2 cellular contexts compared by ENCODE assay signal in genomic region chr3:50124363-50125226, GRCh38.
A peak's percentile ranks its signal among the peaks of the same experiment; 100 is the strongest.
TF ChIP-seq lines count a peak whose summit lies in the region.

No MANE protein-coding gene starts in this region.

TF ChIP-seq in Ishikawa, 13 proteins besides CTCF, POLR2A, EP300 and RAD21:
- no peak for TF ChIP-seq CREB1 (IDR thresholded peaks at IDR 0.05; ENCODE audit: low read depth)
- TF ChIP-seq, protein P1, sequence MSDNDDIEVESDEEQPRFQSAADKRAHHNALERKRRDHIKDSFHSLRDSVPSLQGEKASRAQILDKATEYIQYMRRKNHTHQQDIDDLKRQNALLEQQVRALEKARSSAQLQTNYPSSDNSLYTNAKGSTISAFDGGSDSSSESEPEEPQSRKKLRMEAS (IDR thresholded peaks at IDR 0.05) = peak; percentile 33; the same call in 1 of the 2 replicates
- TF ChIP-seq, protein P2, sequence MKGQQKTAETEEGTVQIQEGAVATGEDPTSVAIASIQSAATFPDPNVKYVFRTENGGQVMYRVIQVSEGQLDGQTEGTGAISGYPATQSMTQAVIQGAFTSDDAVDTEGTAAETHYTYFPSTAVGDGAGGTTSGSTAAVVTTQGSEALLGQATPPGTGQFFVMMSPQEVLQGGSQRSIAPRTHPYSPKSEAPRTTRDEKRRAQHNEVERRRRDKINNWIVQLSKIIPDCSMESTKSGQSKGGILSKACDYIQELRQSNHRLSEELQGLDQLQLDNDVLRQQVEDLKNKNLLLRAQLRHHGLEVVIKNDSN (IDR thresholded peaks at IDR 0.05) = peak; percentile 45; the same call in 1 of the 2 replicates

TF ChIP-seq in H1, 55 proteins besides CTCF, POLR2A, EP300 and RAD21:
- TF ChIP-seq, protein P1 (IDR thresholded peaks at IDR 0.05) = peak; percentile 62
- TF ChIP-seq RFX5 (IDR thresholded peaks at IDR 0.05; ENCODE audit: borderline replicate concordance, low read depth, low read length) (no peak), CREB1 (IDR thresholded peaks at IDR 0.05) (no peak), CEBPB (IDR thresholded peaks at IDR 0.05; ENCODE audit: low read depth, low read length) (no peak)
